Comparison of ENCODE assay signal across 22 cellular contexts in the genomic region with DNA sequence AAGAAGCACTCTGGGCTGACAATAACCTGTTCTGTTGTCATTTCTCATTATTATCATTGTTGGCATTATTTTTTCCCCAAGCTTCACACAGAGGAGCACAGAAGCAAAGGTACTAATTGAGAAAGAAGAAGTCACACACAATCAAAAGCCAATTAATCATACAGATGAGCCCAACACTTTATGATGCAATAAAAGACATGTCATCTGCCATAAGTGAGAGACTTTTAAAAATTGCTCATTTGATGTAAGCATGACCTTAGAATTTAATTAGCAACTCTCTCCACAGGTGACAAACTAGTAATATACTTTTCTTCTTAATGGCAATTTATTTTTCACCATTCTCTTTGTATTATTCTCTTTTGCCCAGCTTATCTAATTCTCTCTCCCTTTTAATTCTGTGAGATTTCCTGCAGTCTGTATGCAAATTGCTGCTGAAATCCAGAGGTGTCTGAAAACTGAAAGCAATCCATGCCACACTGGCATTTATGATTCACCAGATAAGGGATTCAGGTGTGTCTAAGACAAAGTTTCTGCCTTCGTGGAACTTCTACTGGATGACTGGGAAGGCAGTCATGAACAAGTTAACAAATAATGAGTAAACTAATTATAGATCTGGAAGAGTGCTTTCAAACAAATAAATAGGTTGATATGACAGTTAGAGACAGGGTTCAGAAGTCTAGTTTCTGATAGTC.
DNase-seq lines count a peak whose midpoint lies in the region; ATAC-seq, FAIRE-seq and TF ChIP-seq lines count a peak whose summit lies in the region.
"Had no signal": no experiment of that assay in that cellular context is flagged by ENCODE, and none has a peak within 500 bp of the region (broad histone marks: within the 10 kb centered on the region; RNA-seq: fewer than 3 reads in every experiment).

No MANE protein-coding gene starts in this region.

- H3K79me2 ChIP-seq in keratinocyte (ENCODE audit: control insufficient read depth, insufficient read depth, low read length): no peaks in the 10 kb centered on the region

- H4K20me1 ChIP-seq in keratinocyte (ENCODE audit: control insufficient read depth, extremely low read depth, insufficient read depth, low read length): no peaks in the 10 kb centered on the region

- peaks cover 18% of the 10 kb centered on the region for H3K4me1 ChIP-seq in keratinocyte (ENCODE audit: control insufficient read depth, extremely low read depth, insufficient read depth, low read length)
- H3K4me1 ChIP-seq: upper lobe of right lung had no signal

- H3K9me1 ChIP-seq in keratinocyte (ENCODE audit: control insufficient read depth, extremely low read depth, insufficient read depth, low read length): no peaks in the 10 kb centered on the region

- no peak overlapping the region for H3K4me3 ChIP-seq in keratinocyte (ENCODE audit: control insufficient read depth in 2 of 3, extremely low read depth in 1 of 3, insufficient read depth in 2 of 3, low read depth in 1 of 3, low read length in 3 of 3)
- H3K4me3 ChIP-seq: smooth muscle cell, upper lobe of right lung had no signal

- peaks cover 49% of the 10 kb centered on the region for H3K4me1 Mint-ChIP-seq in WTC11

- TF ChIP-seq CTCF in WTC11 (IDR thresholded peaks at IDR 0.05): no peak
- TF ChIP-seq CTCF in keratinocyte (optimal IDR thresholded peaks at IDR 0.05 in 1 of 3, IDR thresholded peaks at IDR 0.05 in 1 of 3, conservative IDR thresholded peaks at IDR 0.05 in 1 of 3; ENCODE audit: extremely low read depth in 1 of 3, insufficient read depth in 2 of 3, low read length in 3 of 3): no peak

- no peaks in the 10 kb centered on the region for H3K27me3 Mint-ChIP-seq in WTC11 (ENCODE audit: low read depth)
- H3K27me3 Mint-ChIP-seq: activated naive CD8-positive, alpha-beta T cell; CD8-positive, alpha-beta memory T cell; natural killer cell treated with Interleukin-12 subunit alpha and Interleukin-12 subunit beta and Interleukin-15 and Interleukin-18, amount 100 ng/mL, for 72 hours had no signal

- H3K9ac ChIP-seq in keratinocyte (ENCODE audit: control insufficient read depth, extremely low read depth, insufficient read depth, low read length): no peak overlapping the region

- FAIRE-seq in GM19239 (lab: Jason Lieb, UNC) (peak; percentile 28), keratinocyte (lab: Jason Lieb, UNC) (peak; percentile 68)
- FAIRE-seq: endometrium, GM12891 had no signal

- no peaks in the 10 kb centered on the region for H3K36me3 ChIP-seq in keratinocyte (ENCODE audit: control insufficient read depth in 2 of 2, extremely low read depth in 1 of 2, insufficient read depth in 2 of 2, low read length in 2 of 2)
- H3K36me3 ChIP-seq: BE2C, upper lobe of right lung had no signal

- POLR2A ChIA-PET in WTC11 (lab: Charles Lee): no interaction called here

- dilution Hi-C loops in keratinocyte (cut with MboI; ENCODE audit: extremely low pct_ligation_motif_present, low sequenced_read_pairs): no loop called here

- peak overlapping the region; percentile 12 for H3K4me2 ChIP-seq in keratinocyte (ENCODE audit: control insufficient read depth, extremely low read depth, insufficient read depth, low read depth, low read length)
- H3K4me2 ChIP-seq: smooth muscle cell had no signal

- no peaks in the 10 kb centered on the region for H3K9me3 ChIP-seq in keratinocyte (ENCODE audit: control insufficient read depth, low read depth, low read length)
- H3K9me3 ChIP-seq: BE2C, upper lobe of right lung had no signal

- H2AFZ ChIP-seq in keratinocyte (ENCODE audit: control insufficient read depth, low read length): no peak overlapping the region

- H3K27ac Mint-ChIP-seq in WTC11: 0 out of 2 replicates have a peak overlapping the region, but pooled peaks have one; percentile 28
- H3K27ac Mint-ChIP-seq: activated naive CD8-positive, alpha-beta T cell; natural killer cell treated with Interleukin-12 subunit alpha and Interleukin-12 subunit beta and Interleukin-15 and Interleukin-18, amount 100 ng/mL, for 72 hours had no signal

- no peaks in the 10 kb centered on the region for H3K9me3 Mint-ChIP-seq in WTC11
- H3K9me3 Mint-ChIP-seq: CD8-positive, alpha-beta memory T cell; natural killer cell treated with Interleukin-12 subunit alpha and Interleukin-12 subunit beta and Interleukin-15 and Interleukin-18, amount 100 ng/mL, for 72 hours had no signal

- CTCF ChIA-PET in WTC11 (lab: Charles Lee): no interaction called here

- ATAC-seq in WTC11 (no peak), GM18511 (IDR thresholded peaks at IDR 0.05; ENCODE audit: unreplicated experiment) (no peak), GM19035 (IDR thresholded peaks at IDR 0.05; ENCODE audit: unreplicated experiment) (no peak), GM21367 (IDR thresholded peaks at IDR 0.05; ENCODE audit: unreplicated experiment) (no peak)
- ATAC-seq: natural killer cell treated with Interleukin-12 subunit alpha and Interleukin-12 subunit beta and Interleukin-15 and Interleukin-18, amount 100 ng/mL, for 72 hours; upper lobe of right lung had no signal

- H3K4me3 Mint-ChIP-seq in WTC11: no peak overlapping the region
- H3K4me3 Mint-ChIP-seq: activated naive CD8-positive, alpha-beta T cell; CD8-positive, alpha-beta memory T cell; natural killer cell treated with Interleukin-12 subunit alpha and Interleukin-12 subunit beta and Interleukin-15 and Interleukin-18, amount 100 ng/mL, for 72 hours had no signal

- H3K27ac ChIP-seq in keratinocyte (ENCODE audit: control insufficient read depth, insufficient read depth, low read length): peak overlapping the region; percentile 33
- H3K27ac ChIP-seq: upper lobe of right lung had no signal

- H3K27me3 ChIP-seq in keratinocyte (ENCODE audit: control insufficient read depth, extremely low read depth, insufficient read depth, low read length): no peaks in the 10 kb centered on the region
- H3K27me3 ChIP-seq: BE2C, upper lobe of right lung had no signal

- no peaks in the 10 kb centered on the region for H3K36me3 Mint-ChIP-seq in WTC11

- no peak for DNase-seq in GM19239 (ENCODE audit: insufficient read length, low spot score)
- DNase-seq in HT-29 (ENCODE audit: low spot score): peak; percentile 16
- no peak for DNase-seq in WTC11 (ENCODE audit: low spot score)
- peak; percentile 7 for DNase-seq in keratinocyte (ENCODE audit: low read depth, low spot score)
- no peak for DNase-seq in NCI-H2081 treated with DMSO at 0.1 percent for 48 hours (lab: John Stamatoyannopoulos, UW)
- DNase-seq: ACHN; activated CD4-positive, alpha-beta T cell treated with anti-CD3 and anti-CD28 coated beads for 4 hours; activated T-cell treated with anti-CD3 and anti-CD28 coated beads for 4 hours; anterior cingulate cortex; BE2C; CD8-positive, alpha-beta memory T cell; NCI-H446; SHP77 treated with DMSO at 0.1 percent for 48 hours; upper lobe of right lung had no signal

TF ChIP-seq in WTC11, 78 proteins besides CTCF, POLR2A, EP300 and RAD21 (continues in another document):
- TF ChIP-seq, protein P1, sequence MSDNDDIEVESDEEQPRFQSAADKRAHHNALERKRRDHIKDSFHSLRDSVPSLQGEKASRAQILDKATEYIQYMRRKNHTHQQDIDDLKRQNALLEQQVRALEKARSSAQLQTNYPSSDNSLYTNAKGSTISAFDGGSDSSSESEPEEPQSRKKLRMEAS (CRISPR knock-in tag; IDR thresholded peaks at IDR 0.05): no peak
- TF ChIP-seq TP53 (CRISPR knock-in tag; IDR thresholded peaks at IDR 0.05) (no peak), CREB1 (CRISPR knock-in tag; IDR thresholded peaks at IDR 0.05) (no peak), SMAD4 (CRISPR knock-in tag; IDR thresholded peaks at IDR 0.05) (no peak), GTF2I (CRISPR knock-in tag; conservative IDR thresholded peaks at IDR 0.05) (no peak)
- TF ChIP-seq, protein P2, sequence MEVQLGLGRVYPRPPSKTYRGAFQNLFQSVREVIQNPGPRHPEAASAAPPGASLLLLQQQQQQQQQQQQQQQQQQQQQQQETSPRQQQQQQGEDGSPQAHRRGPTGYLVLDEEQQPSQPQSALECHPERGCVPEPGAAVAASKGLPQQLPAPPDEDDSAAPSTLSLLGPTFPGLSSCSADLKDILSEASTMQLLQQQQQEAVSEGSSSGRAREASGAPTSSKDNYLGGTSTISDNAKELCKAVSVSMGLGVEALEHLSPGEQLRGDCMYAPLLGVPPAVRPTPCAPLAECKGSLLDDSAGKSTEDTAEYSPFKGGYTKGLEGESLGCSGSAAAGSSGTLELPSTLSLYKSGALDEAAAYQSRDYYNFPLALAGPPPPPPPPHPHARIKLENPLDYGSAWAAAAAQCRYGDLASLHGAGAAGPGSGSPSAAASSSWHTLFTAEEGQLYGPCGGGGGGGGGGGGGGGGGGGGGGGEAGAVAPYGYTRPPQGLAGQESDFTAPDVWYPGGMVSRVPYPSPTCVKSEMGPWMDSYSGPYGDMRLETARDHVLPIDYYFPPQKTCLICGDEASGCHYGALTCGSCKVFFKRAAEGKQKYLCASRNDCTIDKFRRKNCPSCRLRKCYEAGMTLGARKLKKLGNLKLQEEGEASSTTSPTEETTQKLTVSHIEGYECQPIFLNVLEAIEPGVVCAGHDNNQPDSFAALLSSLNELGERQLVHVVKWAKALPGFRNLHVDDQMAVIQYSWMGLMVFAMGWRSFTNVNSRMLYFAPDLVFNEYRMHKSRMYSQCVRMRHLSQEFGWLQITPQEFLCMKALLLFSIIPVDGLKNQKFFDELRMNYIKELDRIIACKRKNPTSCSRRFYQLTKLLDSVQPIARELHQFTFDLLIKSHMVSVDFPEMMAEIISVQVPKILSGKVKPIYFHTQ (CRISPR knock-in tag; IDR thresholded peaks at IDR 0.05): no peak
- TF ChIP-seq, protein P3, sequence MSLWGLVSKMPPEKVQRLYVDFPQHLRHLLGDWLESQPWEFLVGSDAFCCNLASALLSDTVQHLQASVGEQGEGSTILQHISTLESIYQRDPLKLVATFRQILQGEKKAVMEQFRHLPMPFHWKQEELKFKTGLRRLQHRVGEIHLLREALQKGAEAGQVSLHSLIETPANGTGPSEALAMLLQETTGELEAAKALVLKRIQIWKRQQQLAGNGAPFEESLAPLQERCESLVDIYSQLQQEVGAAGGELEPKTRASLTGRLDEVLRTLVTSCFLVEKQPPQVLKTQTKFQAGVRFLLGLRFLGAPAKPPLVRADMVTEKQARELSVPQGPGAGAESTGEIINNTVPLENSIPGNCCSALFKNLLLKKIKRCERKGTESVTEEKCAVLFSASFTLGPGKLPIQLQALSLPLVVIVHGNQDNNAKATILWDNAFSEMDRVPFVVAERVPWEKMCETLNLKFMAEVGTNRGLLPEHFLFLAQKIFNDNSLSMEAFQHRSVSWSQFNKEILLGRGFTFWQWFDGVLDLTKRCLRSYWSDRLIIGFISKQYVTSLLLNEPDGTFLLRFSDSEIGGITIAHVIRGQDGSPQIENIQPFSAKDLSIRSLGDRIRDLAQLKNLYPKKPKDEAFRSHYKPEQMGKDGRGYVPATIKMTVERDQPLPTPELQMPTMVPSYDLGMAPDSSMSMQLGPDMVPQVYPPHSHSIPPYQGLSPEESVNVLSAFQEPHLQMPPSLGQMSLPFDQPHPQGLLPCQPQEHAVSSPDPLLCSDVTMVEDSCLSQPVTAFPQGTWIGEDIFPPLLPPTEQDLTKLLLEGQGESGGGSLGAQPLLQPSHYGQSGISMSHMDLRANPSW (CRISPR knock-in tag; conservative IDR thresholded peaks at IDR 0.05; ENCODE audit: low read depth): no peak

Comparison
In these comparisons a context has a peak if more than half of its experiments do, and no peak if none do; other contexts are left out.
1. DNase-seq: peak in HT-29 (single experiment) and keratinocyte (single experiment); none in GM19239 (single experiment), WTC11 (single experiment) and NCI-H2081 treated with DMSO at 0.1 percent for 48 hours (single experiment).